Comparison of ENCODE assay signal across 10 cellular contexts in the genomic region with DNA sequence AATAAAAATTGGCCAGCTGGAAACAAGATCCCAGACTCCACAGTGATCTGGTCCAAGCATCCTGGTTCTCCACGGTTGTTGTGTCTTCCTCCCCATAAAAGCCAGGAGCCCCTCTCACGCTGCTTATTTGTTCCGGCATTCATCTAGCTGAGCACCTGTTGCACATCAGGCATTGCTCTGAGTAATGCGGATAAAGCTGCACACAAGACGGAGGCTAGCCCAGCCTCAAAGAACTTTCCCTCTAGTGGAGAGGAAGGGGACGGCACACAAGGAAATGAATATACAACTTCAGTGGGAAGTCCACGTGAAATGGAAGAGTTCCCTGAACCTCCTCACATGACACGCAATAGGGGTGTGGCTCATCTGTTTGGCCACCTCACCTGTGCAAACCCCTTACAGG. TPM values are rescaled to one million over a fixed set of nuclear protein-coding genes. Genes with fewer than 3 reads are reported as not detected.
DNase-seq lines count a peak whose midpoint lies in the region; ATAC-seq and TF ChIP-seq lines count a peak whose summit lies in the region.
"Had no signal": no experiment of that assay in that cellular context is flagged by ENCODE, and none has a peak within 500 bp of the region (broad histone marks: within the 10 kb centered on the region; RNA-seq: fewer than 3 reads in every experiment).

No MANE protein-coding gene starts in this region.

- peaks cover 0 to 9% (median 0%) of the 10 kb centered on the region in 9 donors for H3K4me1 ChIP-seq in heart right ventricle
- no peaks in the 10 kb centered on the region for H3K4me1 ChIP-seq in right atrium auricular region

- DNase-seq in heart right ventricle (no peak), right atrium auricular region (ENCODE audit: low spot score) (no peak), RPMI7951 (ENCODE audit: low read depth) (peak; percentile 56), fibroblast of the aortic adventitia (ENCODE audit: low read depth) (peak; percentile 20), T-helper 1 cell (no peak), cortex of kidney (lab: John Stamatoyannopoulos, UW) (no peak), NCI-H1436 treated with DMSO at 0.1 percent for 48 hours (lab: John Stamatoyannopoulos, UW) (no peak)
- DNase-seq: activated naive CD8-positive, alpha-beta T cell treated with anti-CD3 and anti-CD28 coated beads for 36 hours; T-helper 2 cell had no signal

- peak in 8 of 9 donors; percentile 10 to 44 (median 28) for TF ChIP-seq CTCF in heart right ventricle (IDR thresholded peaks at IDR 0.05)
- TF ChIP-seq CTCF in right atrium auricular region (IDR thresholded peaks at IDR 0.05) = peak in 1 of 2 donors; percentile 38
- TF ChIP-seq CTCF in fibroblast of the aortic adventitia (IDR thresholded peaks at IDR 0.05; ENCODE audit: insufficient read depth, low read length) = peak; percentile 56

- 84 to 87% methylated on average over 8 of the region's 8 CpGs for WGBS in heart right ventricle, 2 donors

- no peak for ATAC-seq in heart right ventricle
- no peak for ATAC-seq in GM18498 (IDR thresholded peaks at IDR 0.05; ENCODE audit: unreplicated experiment)

- H3K27me3 ChIP-seq in heart right ventricle (peaks cover 0 to 8% (median 0%) of the 10 kb centered on the region in 7 donors), right atrium auricular region (no peaks in the 10 kb centered on the region)

- intact Hi-C loops in heart right ventricle (cut with DNase I) = loop anchor here in 1 of 10 donors (10.0 kb wide), 1 partner anchor 76 kb away; no protein-coding TSS in a partner anchor

- no peak overlapping the region for H3K4me3 ChIP-seq in heart right ventricle
- H3K4me3 ChIP-seq in right atrium auricular region = no peak overlapping the region
- H3K4me3 ChIP-seq in fibroblast of the aortic adventitia (ENCODE audit: low read depth, low read length) = no peak overlapping the region

- H3K27ac ChIP-seq in heart right ventricle (no peak overlapping the region), right atrium auricular region (no peak overlapping the region)

- H3K36me3 ChIP-seq in heart right ventricle = no peaks in the 10 kb centered on the region
- no peaks in the 10 kb centered on the region for H3K36me3 ChIP-seq in right atrium auricular region

- H3K9me3 ChIP-seq in heart right ventricle (peaks cover 0 to 3% (median 0%) of the 10 kb centered on the region in 11 donors), right atrium auricular region (peaks cover 0 to 7% of the 10 kb centered on the region in 2 donors)

RNA-seq across cellular contexts. Expression of a gene that starts 30.3 kb away (rescaled TPM):
- total RNA-seq in heart right ventricle (10 to 100 TPM in 2 of 10 donors, 1 to 10 TPM in 8; 4.5 to 12.9 (median 6.5) TPM), right atrium auricular region (10 to 100 TPM; 16.1 to 19.1 TPM), fibroblast of the aortic adventitia (ENCODE audit: low replicate concordance) (11.4 and 30.8 TPM in 2 replicates)
- 10 to 100 TPM in 1 of 2 donors, 1 to 10 TPM in 1; 6.6 to 21.3 TPM for polyA plus RNA-seq in heart right ventricle
- total RNA-seq in RPMI7951 (2014; rRNA removed; shearing (Covaris generic)) = 74.9 and 96.8 TPM in 2 replicates

RNA-seq across cellular contexts. Expression of a gene that starts 41.7 kb away (rescaled TPM):
- total RNA-seq in heart right ventricle (10 to 100 TPM; 20.6 to 42.7 (median 28.8) TPM), right atrium auricular region (10 to 100 TPM; 14.9 TPM), fibroblast of the aortic adventitia (ENCODE audit: low replicate concordance) (11.7 and 12.6 TPM in 2 replicates)
- 10 to 100 TPM in 1 of 2 donors, 1 to 10 TPM in 1; 8.6 to 10.0 TPM for polyA plus RNA-seq in heart right ventricle
- 16.2 and 22.2 TPM in 2 replicates for total RNA-seq in RPMI7951 (2014; rRNA removed; shearing (Covaris generic))

Comparison
In these comparisons a context has a peak if more than half of its experiments do, and no peak if none do; other contexts are left out.
1. DNase-seq: peak in RPMI7951 (single experiment) and fibroblast of the aortic adventitia (single experiment); none in heart right ventricle (0 of 2), right atrium auricular region (single experiment), T-helper 1 cell (0 of 5), cortex of kidney (single experiment) and NCI-H1436 treated with DMSO at 0.1 percent for 48 hours (single experiment).